In the genomic region with DNA sequence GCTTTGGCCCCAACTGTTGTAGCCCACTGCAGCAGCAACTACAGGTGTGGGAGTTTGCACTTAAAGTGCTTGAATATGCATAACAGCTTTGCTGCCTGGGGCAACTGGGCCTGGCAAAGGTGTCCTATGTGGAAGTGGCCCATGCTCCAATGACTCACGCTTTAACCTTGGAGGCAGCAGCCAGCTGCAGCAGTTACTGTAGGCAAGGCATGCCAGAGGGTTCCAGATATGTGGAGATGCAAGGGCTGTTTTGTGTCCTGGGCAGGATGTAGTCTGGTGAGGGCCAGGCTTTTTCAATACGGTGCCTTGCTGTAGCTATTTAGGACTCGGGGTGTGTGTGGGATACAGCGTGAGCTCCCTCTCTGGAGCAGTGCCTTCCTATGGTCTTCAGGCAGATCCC, we compare ENCODE assay signal across 13 cellular contexts.
"Had no signal": no experiment of that assay in that cellular context is flagged by ENCODE, and none has a peak within 500 bp of the region (broad histone marks: within the 10 kb centered on the region; RNA-seq: fewer than 3 reads in every experiment).

No MANE protein-coding gene starts in this region.

- ATAC-seq: activated T-cell treated with anti-CD3 and anti-CD28 coated beads, Interleukin-2, amount 50 U/mL, for 72 hours had no signal

- DNase-seq: activated CD4-positive, alpha-beta memory T cell treated with anti-CD3 and anti-CD28 coated beads, Interleukin-2, amount 10 ng/mL, durations not matched to agents 7 days and 5 days; activated gamma-delta T cell treated with Interleukin-2 at 50 U/mL for 16 hours; activated naive CD8-positive, alpha-beta T cell treated with anti-CD3 and anti-CD28 coated beads, Interleukin-2, amount 10 ng/mL, durations not matched to agents 7 days and 5 days; activated T-cell treated with anti-CD3 and anti-CD28 coated beads, Interleukin-2, amount 50 U/mL, for 72 hours; aorta; gastrocnemius medialis; kidney; ovary; stomach; T-helper 9 cell had no signal

- FAIRE-seq: colon, kidney had no signal

- H3K27me3 ChIP-seq: gastrocnemius medialis, neural progenitor cell, ovary, stomach had no signal

- H3K4me3 ChIP-seq: gastrocnemius medialis, neural progenitor cell, ovary, stomach, thoracic aorta had no signal

- H3K36me3 ChIP-seq: gastrocnemius medialis, neural progenitor cell, ovary, stomach, thoracic aorta had no signal
